1 cellular context compared by ENCODE assay signal in genomic region chr3:15426579-15427118, GRCh38.
TF ChIP-seq lines count a peak whose summit lies in the region.

No MANE protein-coding gene starts in this region.

TF ChIP-seq in K562, 482 proteins besides CTCF, POLR2A, EP300 and RAD21 (continued from another document):
- TF ChIP-seq RREB1 (CRISPR knock-in tag; IDR thresholded peaks at IDR 0.05) = no peak
- TF ChIP-seq ELF1 (tag; IDR thresholded peaks at IDR 0.05) = no peak
- TF ChIP-seq KHSRP (IDR thresholded peaks at IDR 0.05) = no peak
- TF ChIP-seq, protein P1, sequence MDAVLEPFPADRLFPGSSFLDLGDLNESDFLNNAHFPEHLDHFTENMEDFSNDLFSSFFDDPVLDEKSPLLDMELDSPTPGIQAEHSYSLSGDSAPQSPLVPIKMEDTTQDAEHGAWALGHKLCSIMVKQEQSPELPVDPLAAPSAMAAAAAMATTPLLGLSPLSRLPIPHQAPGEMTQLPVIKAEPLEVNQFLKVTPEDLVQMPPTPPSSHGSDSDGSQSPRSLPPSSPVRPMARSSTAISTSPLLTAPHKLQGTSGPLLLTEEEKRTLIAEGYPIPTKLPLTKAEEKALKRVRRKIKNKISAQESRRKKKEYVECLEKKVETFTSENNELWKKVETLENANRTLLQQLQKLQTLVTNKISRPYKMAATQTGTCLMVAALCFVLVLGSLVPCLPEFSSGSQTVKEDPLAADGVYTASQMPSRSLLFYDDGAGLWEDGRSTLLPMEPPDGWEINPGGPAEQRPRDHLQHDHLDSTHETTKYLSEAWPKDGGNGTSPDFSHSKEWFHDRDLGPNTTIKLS (IDR thresholded peaks at IDR 0.05; ENCODE audit: borderline replicate concordance, low read depth) = no peak
- TF ChIP-seq, protein P2, sequence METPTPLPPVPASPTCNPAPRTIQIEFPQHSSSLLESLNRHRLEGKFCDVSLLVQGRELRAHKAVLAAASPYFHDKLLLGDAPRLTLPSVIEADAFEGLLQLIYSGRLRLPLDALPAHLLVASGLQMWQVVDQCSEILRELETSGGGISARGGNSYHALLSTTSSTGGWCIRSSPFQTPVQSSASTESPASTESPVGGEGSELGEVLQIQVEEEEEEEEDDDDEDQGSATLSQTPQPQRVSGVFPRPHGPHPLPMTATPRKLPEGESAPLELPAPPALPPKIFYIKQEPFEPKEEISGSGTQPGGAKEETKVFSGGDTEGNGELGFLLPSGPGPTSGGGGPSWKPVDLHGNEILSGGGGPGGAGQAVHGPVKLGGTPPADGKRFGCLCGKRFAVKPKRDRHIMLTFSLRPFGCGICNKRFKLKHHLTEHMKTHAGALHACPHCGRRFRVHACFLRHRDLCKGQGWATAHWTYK (CRISPR knock-in tag; IDR thresholded peaks at IDR 0.05) = no peak
- TF ChIP-seq RBM17 (IDR thresholded peaks at IDR 0.05; ENCODE audit: borderline replicate concordance, low read depth, low read length) = no peak
- no peak for TF ChIP-seq RCOR1 (IDR thresholded peaks at IDR 0.05; ENCODE audit: borderline replicate concordance in 1 of 2, low read depth in 2 of 2, low read length in 2 of 2)
- no peak for TF ChIP-seq ZNF134 (CRISPR knock-in tag; conservative IDR thresholded peaks at IDR 0.05)
- peak; percentile 93 for TF ChIP-seq ZNF316 (IDR thresholded peaks at IDR 0.05)
- TF ChIP-seq ZNF76 (CRISPR knock-in tag; IDR thresholded peaks at IDR 0.05; ENCODE audit: borderline replicate concordance) = no peak
- no peak for TF ChIP-seq ZNF224 (CRISPR knock-in tag; IDR thresholded peaks at IDR 0.05)
- TF ChIP-seq ZNF778 (CRISPR knock-in tag; IDR thresholded peaks at IDR 0.05) = no peak
- TF ChIP-seq WHSC1 (IDR thresholded peaks at IDR 0.05; ENCODE audit: low read length) = no peak
- TF ChIP-seq, protein P3, sequence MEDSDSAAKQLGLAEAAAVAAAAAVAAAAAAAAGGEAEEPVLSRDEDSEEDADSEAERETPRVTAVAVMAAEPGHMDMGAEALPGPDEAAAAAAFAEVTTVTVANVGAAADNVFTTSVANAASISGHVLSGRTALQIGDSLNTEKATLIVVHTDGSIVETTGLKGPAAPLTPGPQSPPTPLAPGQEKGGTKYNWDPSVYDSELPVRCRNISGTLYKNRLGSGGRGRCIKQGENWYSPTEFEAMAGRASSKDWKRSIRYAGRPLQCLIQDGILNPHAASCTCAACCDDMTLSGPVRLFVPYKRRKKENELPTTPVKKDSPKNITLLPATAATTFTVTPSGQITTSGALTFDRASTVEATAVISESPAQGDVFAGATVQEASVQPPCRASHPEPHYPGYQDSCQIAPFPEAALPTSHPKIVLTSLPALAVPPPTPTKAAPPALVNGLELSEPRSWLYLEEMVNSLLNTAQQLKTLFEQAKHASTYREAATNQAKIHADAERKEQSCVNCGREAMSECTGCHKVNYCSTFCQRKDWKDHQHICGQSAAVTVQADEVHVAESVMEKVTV (CRISPR knock-in tag; IDR thresholded peaks at IDR 0.05) = no peak
- no peak for TF ChIP-seq MXI1 (IDR thresholded peaks at IDR 0.05; ENCODE audit: low read depth, low read length)
- TF ChIP-seq NRF1 (conservative IDR thresholded peaks at IDR 0.05 in 1 of 2, IDR thresholded peaks at IDR 0.05 in 1 of 2) = no peak
- TF ChIP-seq ZBTB1 (CRISPR knock-in tag; IDR thresholded peaks at IDR 0.05; ENCODE audit: borderline replicate concordance, low read depth) = no peak
- no peak for TF ChIP-seq MAZ (CRISPR knock-in tag; conservative IDR thresholded peaks at IDR 0.05 in 1 of 2, IDR thresholded peaks at IDR 0.05 in 1 of 2)
- TF ChIP-seq ZNF551 (CRISPR knock-in tag; IDR thresholded peaks at IDR 0.05) = no peak
- TF ChIP-seq POLR2H (tag; IDR thresholded peaks at IDR 0.05; ENCODE audit: low read depth) = no peak
- no peak for TF ChIP-seq PHB (CRISPR knock-in tag; IDR thresholded peaks at IDR 0.05)
- TF ChIP-seq ZNF175 (CRISPR knock-in tag; IDR thresholded peaks at IDR 0.05; ENCODE audit: low read depth) = no peak
- TF ChIP-seq, protein P4, sequence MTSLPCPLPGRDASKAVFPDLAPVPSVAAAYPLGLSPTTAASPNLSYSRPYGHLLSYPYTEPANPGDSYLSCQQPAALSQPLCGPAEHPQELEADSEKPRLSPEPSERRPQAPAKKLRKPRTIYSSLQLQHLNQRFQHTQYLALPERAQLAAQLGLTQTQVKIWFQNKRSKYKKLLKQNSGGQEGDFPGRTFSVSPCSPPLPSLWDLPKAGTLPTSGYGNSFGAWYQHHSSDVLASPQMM (CRISPR knock-in tag; IDR thresholded peaks at IDR 0.05) = no peak
- TF ChIP-seq YY1 (IDR thresholded peaks at IDR 0.05; ENCODE audit: borderline replicate concordance in 1 of 3, control insufficient read depth in 1 of 3, extremely low read depth in 1 of 3, insufficient read depth in 3 of 3, insufficient read length in 1 of 3, insufficient replicate concordance in 2 of 3, low read depth in 1 of 3, low read length in 2 of 3) = no peak
- TF ChIP-seq BRD4 (IDR thresholded peaks at IDR 0.05) = no peak
- TF ChIP-seq, protein P5, sequence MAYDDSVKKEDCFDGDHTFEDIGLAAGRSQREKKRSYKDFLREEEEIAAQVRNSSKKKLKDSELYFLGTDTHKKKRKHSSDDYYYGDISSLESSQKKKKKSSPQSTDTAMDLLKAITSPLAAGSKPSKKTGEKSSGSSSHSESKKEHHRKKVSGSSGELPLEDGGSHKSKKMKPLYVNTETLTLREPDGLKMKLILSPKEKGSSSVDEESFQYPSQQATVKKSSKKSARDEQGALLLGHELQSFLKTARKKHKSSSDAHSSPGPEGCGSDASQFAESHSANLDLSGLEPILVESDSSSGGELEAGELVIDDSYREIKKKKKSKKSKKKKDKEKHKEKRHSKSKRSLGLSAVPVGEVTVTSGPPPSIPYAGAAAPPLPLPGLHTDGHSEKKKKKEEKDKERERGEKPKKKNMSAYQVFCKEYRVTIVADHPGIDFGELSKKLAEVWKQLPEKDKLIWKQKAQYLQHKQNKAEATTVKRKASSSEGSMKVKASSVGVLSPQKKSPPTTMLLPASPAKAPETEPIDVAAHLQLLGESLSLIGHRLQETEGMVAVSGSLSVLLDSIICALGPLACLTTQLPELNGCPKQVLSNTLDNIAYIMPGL (CRISPR knock-in tag; IDR thresholded peaks at IDR 0.05) = no peak
- 0 out of 2 replicates have a peak, but pooled peaks have one; percentile 16 for TF ChIP-seq PTBP1 (IDR thresholded peaks at IDR 0.05; ENCODE audit: low read depth, low read length)
- TF ChIP-seq RFX5 (IDR thresholded peaks at IDR 0.05; ENCODE audit: low read depth, low read length) = no peak
- no peak for TF ChIP-seq POU5F1 (IDR thresholded peaks at IDR 0.05; ENCODE audit: borderline replicate concordance, low read depth, low read length, partially characterized antibody)
- no peak for TF ChIP-seq BCLAF1 (IDR thresholded peaks at IDR 0.05; ENCODE audit: borderline replicate concordance in 1 of 2, control insufficient read depth in 1 of 2, low read depth in 2 of 2, low read length in 1 of 2)
- TF ChIP-seq MCM5 (IDR thresholded peaks at IDR 0.05; ENCODE audit: low read depth) = no peak
- TF ChIP-seq DMBX1 (CRISPR knock-in tag; IDR thresholded peaks at IDR 0.05; ENCODE audit: borderline replicate concordance) = no peak
- TF ChIP-seq MAX (CRISPR knock-in tag; IDR thresholded peaks at IDR 0.05) = no peak
- TF ChIP-seq MBD1 (CRISPR knock-in tag; IDR thresholded peaks at IDR 0.05) = no peak
